In the genomic region with DNA sequence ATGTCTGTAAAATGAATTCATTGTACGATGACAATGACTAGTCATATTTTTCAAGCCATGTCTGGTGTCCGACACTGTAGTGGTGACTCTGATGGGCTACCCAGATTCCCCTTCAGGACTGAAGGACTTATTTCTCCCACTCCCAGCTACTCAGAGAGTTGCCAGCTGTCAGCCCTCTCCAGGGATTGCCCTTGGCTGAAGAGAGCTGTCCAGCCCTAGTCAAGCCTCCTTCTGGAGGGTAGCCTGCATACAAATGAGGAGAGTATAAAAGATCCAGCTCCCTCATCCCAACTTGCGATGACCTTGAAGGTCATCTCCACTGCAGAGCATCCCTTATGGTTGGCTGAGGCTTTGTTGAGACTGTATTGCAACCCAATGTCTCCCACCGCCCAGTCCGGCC, we compare ENCODE assay signal across 16 cellular contexts. TPM values are rescaled to one million over a fixed set of nuclear protein-coding genes. Genes with fewer than 3 reads are reported as not detected.
"Had no signal": no experiment of that assay in that cellular context is flagged by ENCODE, and none has a peak within 500 bp of the region (broad histone marks: within the 10 kb centered on the region; RNA-seq: fewer than 3 reads in every experiment).

No MANE protein-coding gene starts in this region.

- ATAC-seq: upper lobe of right lung had no signal

- H3K4me3 ChIP-seq: SJSA1, skin epidermis, upper lobe of right lung had no signal

- H3K27me3 ChIP-seq: SJSA1, upper lobe of right lung had no signal

- H3K36me3 ChIP-seq: upper lobe of right lung had no signal

- DNase-seq: activated CD4-positive, alpha-beta T cell treated with anti-CD3 and anti-CD28 coated beads, Interleukin-2, amount 10 ng/mL, durations not matched to agents 24 days and 14 days; activated CD4-positive, CD25-positive, alpha-beta regulatory T cell; activated naive CD4-positive, alpha-beta T cell; activated naive CD8-positive, alpha-beta T cell treated with anti-CD3 and anti-CD28 coated beads, Interleukin-2, amount 10 ng/mL, durations not matched to agents 7 days and 5 days; hypothalamus; stimulated activated CD4-positive, alpha-beta T cell treated with anti-CD3 and anti-CD28 coated beads, Interleukin-4, amount 100 ng/mL, for 4 hours; stimulated activated CD8-positive, alpha-beta memory T cell treated with anti-CD3 and anti-CD28 coated beads, Interleukin-4, amount 100 ng/mL, for 48 hours; stimulated activated naive CD4-positive, alpha-beta T cell treated with Interleukin-2 at 50 U/mL for 16 hours; upper lobe of right lung had no signal

- H3K4me1 ChIP-seq: upper lobe of right lung had no signal

- H3K36me3 Mint-ChIP-seq: activated naive CD8-positive, alpha-beta T cell treated with anti-CD3 and anti-CD28 coated beads, Interleukin-2, amount 10 ng/mL, durations not matched to agents 7 days and 5 days had no signal

- H3K9me3 Mint-ChIP-seq: activated T-helper 1 cell treated with anti-CD3 and anti-CD28 coated beads, Interleukin-12 subunit alpha, Interleukin-12 subunit beta, Interleukin-2, Interleukin-4 antibody, amounts not matched to agents 30 ng/mL and 10 ng/mL and 1 ng/mL, durations not matched to agents 14 hours and 24 hours and 36 hours; T-helper 2 cell treated with Interferon-gamma antibody and Interleukin-4, amounts not matched to agents 5 μg/mL and 100 μg/mL, for 36 hours had no signal

- H3K4me3 Mint-ChIP-seq: activated CD4-positive, alpha-beta T cell treated with anti-CD3 and anti-CD28 coated beads, Interleukin-2, amount 10 ng/mL, durations not matched to agents 24 days and 14 days; activated naive CD8-positive, alpha-beta T cell treated with anti-CD3 and anti-CD28 coated beads, Interleukin-2, amount 10 ng/mL, durations not matched to agents 7 days and 5 days; activated T-helper 1 cell treated with anti-CD3 and anti-CD28 coated beads, Interleukin-12 subunit alpha, Interleukin-12 subunit beta, Interleukin-2, Interleukin-4 antibody, amounts not matched to agents 30 ng/mL and 10 ng/mL and 1 ng/mL, durations not matched to agents 14 hours and 24 hours and 36 hours; neural crest cell; T-helper 2 cell treated with Interferon-gamma antibody and Interleukin-4, amounts not matched to agents 5 μg/mL and 100 μg/mL, for 36 hours had no signal

- H3K9me3 ChIP-seq: SJSA1, upper lobe of right lung had no signal

- H3K27ac ChIP-seq: SJSA1, skin epidermis, upper lobe of right lung had no signal

- H3K27ac Mint-ChIP-seq: activated CD4-positive, alpha-beta T cell treated with anti-CD3 and anti-CD28 coated beads, Interleukin-2, amount 10 ng/mL, durations not matched to agents 24 days and 14 days; activated naive CD8-positive, alpha-beta T cell treated with anti-CD3 and anti-CD28 coated beads, Interleukin-2, amount 10 ng/mL, durations not matched to agents 7 days and 5 days; activated T-helper 1 cell treated with anti-CD3 and anti-CD28 coated beads, Interleukin-12 subunit alpha, Interleukin-12 subunit beta, Interleukin-2, Interleukin-4 antibody, amounts not matched to agents 30 ng/mL and 10 ng/mL and 1 ng/mL, durations not matched to agents 14 hours and 24 hours and 36 hours; T-helper 2 cell treated with Interferon-gamma antibody and Interleukin-4, amounts not matched to agents 5 μg/mL and 100 μg/mL, for 36 hours had no signal

RNA-seq across cellular contexts. Expression of gene JPH2, which starts 29.9 kb away (rescaled TPM):
- total RNA-seq: activated CD8-positive, alpha-beta memory T cell treated with anti-CD3 and anti-CD28 coated beads for 36 hours; activated T-helper 1 cell treated with anti-CD3 and anti-CD28 coated beads, Interleukin-12 subunit alpha, Interleukin-12 subunit beta, Interleukin-2, Interleukin-4 antibody, amounts not matched to agents 30 ng/mL and 10 ng/mL and 1 ng/mL, durations not matched to agents 14 hours and 24 hours and 36 hours; pulmonary artery endothelial cell had no signal
